ENCODE assay signal across 9 cellular contexts in the genomic region with DNA sequence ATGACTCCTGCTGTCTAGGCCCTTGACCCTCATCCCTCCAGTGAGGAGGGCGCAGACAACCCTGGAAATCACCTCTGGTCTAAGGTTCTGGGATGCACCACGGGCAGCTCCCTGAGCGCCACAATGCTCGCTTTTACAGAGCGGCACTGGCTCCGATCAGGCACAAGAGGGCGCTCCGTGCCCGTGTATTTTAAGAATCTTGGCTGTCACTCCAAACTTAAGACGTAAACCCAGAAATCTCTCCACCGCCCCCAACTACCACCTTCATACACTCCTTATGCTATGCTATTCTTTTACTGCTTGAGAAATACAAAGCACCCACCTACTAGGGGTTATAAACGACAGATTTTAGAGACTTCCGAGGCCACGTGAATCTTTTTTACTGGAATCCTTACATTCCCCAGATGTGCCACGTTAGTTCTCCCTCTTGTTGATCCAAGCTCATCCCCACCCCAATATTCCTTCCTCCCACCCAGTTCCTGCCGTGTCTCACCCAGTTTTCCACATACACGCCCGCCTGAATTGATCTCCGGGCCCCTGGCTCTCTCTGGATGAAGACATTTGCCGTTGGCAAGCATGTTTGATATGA.
A peak's percentile ranks its signal among the peaks of the same experiment; 100 is the strongest.
DNase-seq lines count a peak whose midpoint lies in the region; ATAC-seq, FAIRE-seq and TF ChIP-seq lines count a peak whose summit lies in the region.
"Had no signal": no experiment of that assay in that cellular context is flagged by ENCODE, and none has a peak within 500 bp of the region (broad histone marks: within the 10 kb centered on the region; RNA-seq: fewer than 3 reads in every experiment).

No MANE protein-coding gene starts in this region.

- peaks cover 3% of the 10 kb centered on the region for H3K4me1 Mint-ChIP-seq in T-helper 17 cell
- peaks cover 2 to 3% of the 10 kb centered on the region in 2 donors for H3K4me1 Mint-ChIP-seq in immature natural killer cell

- H3K23me2 ChIP-seq in H1 (ENCODE audit: low read depth, low read length): peaks cover 6% of the 10 kb centered on the region; the same call in 1 of the 2 replicates

- no peak overlapping the region for H2BK12ac ChIP-seq in H1 (ENCODE audit: low read depth, low read length)

- no peak overlapping the region for H4K5ac ChIP-seq in H1 (ENCODE audit: insufficient read length, low read depth, low read length)

- no peak overlapping the region for H2BK120ac ChIP-seq in H1 (replicated peaks; ENCODE audit: low read depth, low read length)

- no peaks in the 10 kb centered on the region for H3K4me1 ChIP-seq in PC-9 (replicated peaks; ENCODE audit: insufficient read depth)
- peaks cover 0 to 9% (median 6%) of the 10 kb centered on the region in 4 experiments; a peak in 6 of 7 replicates for H3K4me1 ChIP-seq in H1 (replicated peaks in 1 of 4; ENCODE audit: control insufficient read depth in 3 of 4, insufficient read depth in 4 of 4, low read length in 3 of 4)

- H3K23ac ChIP-seq in H1 (ENCODE audit: insufficient read length): no peak overlapping the region

- H3K79me2 ChIP-seq in PC-9 (ENCODE audit: low read depth) (no peaks in the 10 kb centered on the region), H1 (ENCODE audit: control insufficient read depth in 1 of 2, insufficient read depth in 2 of 2, low read length in 2 of 2) (no peaks in the 10 kb centered on the region)

- H2BK5ac ChIP-seq in H1 (ENCODE audit: low read depth, low read length): no peak overlapping the region

- H3K9me3 ChIP-seq in AG04450 (ENCODE audit: control insufficient read depth, insufficient read depth, low read length) (peaks cover 4% of the 10 kb centered on the region; the same call in 1 of the 2 replicates), PC-9 (ENCODE audit: insufficient read depth, low read depth) (no peaks in the 10 kb centered on the region), H1 (ENCODE audit: insufficient read depth in 2 of 2, low read depth in 1 of 2, low read length in 1 of 2) (no peaks in the 10 kb centered on the region), T-helper 17 cell (ENCODE audit: control insufficient read depth, low read length, poor library complexity, severe bottlenecking) (no peaks in the 10 kb centered on the region)

- H3K4me2 ChIP-seq in PC-9 (no peak overlapping the region), H1 (ENCODE audit: insufficient read depth in 1 of 2, low read depth in 2 of 2, low read length in 2 of 2) (no peak overlapping the region)

- DNase-seq in AG04450 (ENCODE audit: low read depth, low spot score) (no peak), GM10266 (ENCODE audit: extremely low spot score) (peak; percentile 61), HK-2 (ENCODE audit: unreplicated experiment) (peak; percentile 18), PC-9 (peak in 1 of 2 experiments; percentile 29), H1 (ENCODE audit: low read depth in 1 of 2, low spot score in 2 of 2) (peak in 1 of 2 experiments; percentile 82), middle frontal gyrus (ENCODE audit: extremely low spot score, low spot score) (peak; percentile 50), T-helper 17 cell (no peak), immature natural killer cell (no peak)

- ATAC-seq in T-helper 17 cell: no peak

- TF ChIP-seq CTCF in AG04450 (IDR thresholded peaks at IDR 0.05; ENCODE audit: low read depth, low read length): peak; percentile 69
- peak; percentile 78 for TF ChIP-seq CTCF in GM10266 (IDR thresholded peaks at IDR 0.05; ENCODE audit: control insufficient read depth, insufficient read depth, low read depth, missing control alignments)
- TF ChIP-seq CTCF in PC-9 (conservative IDR thresholded peaks at IDR 0.05): peak; percentile 82
- peak; percentile 89 to 90 (median 89) for TF ChIP-seq CTCF in H1 (IDR thresholded peaks at IDR 0.05; ENCODE audit: control extremely low read depth in 1 of 3, insufficient read depth in 1 of 3, low read depth in 1 of 3, low read length in 3 of 3)

- H3K56ac ChIP-seq in H1 (replicated peaks; ENCODE audit: insufficient read length, low read depth, low read length): no peak overlapping the region

- peak; percentile 94 to 97 for TF ChIP-seq RAD21 in H1 (IDR thresholded peaks at IDR 0.05 in 1 of 2, conservative IDR thresholded peaks at IDR 0.05 in 1 of 2; ENCODE audit: low read depth in 2 of 2, low read length in 2 of 2)

- no peak for TF ChIP-seq POLR2A in H1 (IDR thresholded peaks at IDR 0.05; ENCODE audit: control extremely low read depth in 1 of 2, low read depth in 2 of 2, low read length in 2 of 2)

- H3K18ac ChIP-seq in H1 (ENCODE audit: extremely low read depth, low read length): no peak overlapping the region

- CTCF ChIA-PET in AG04450 (lab: Charles Lee) (interaction anchor here (1.1 to 2.3 kb wide), 4 partner anchors 9 to 89 kb away, joined by 3 to 14 read pairs (median 4); no protein-coding TSS in a partner anchor), PC-9 (lab: Charles Lee) (interaction anchor here (0.8 kb wide), 1 partner anchor 756 kb away, joined by 3 read pairs; no protein-coding TSS in a partner anchor), H1 (lab: Charles Lee; ENCODE audit: partially characterized antibody) (interaction anchor here (0.5 to 11.4 kb wide), 72 partner anchors 9 to 1397 kb away, joined by 3 to 102 read pairs (median 4); partner anchors contain the start of gene IGSF9B)

- peaks cover 0 to 2% (median under 1%) of the 10 kb centered on the region in 6 donors for H3K9me3 Mint-ChIP-seq in immature natural killer cell

- H3K27ac ChIP-seq in AG04450 (ENCODE audit: low read depth, low read length) (no peak overlapping the region), PC-9 (no peak overlapping the region), H1 (ENCODE audit: low read depth, low read length) (no peak overlapping the region)

- H3K4ac ChIP-seq in H1 (replicated peaks; ENCODE audit: insufficient read length, low read depth, low read length): no peak overlapping the region

- H4K91ac ChIP-seq in H1 (replicated peaks; ENCODE audit: insufficient read length, low read length): no peak overlapping the region

- peaks cover 48% of the 10 kb centered on the region for H3K27me3 Mint-ChIP-seq in T-helper 17 cell
- H3K27me3 Mint-ChIP-seq in immature natural killer cell (ENCODE audit: low read depth in 3 of 3): peaks cover 2 to 7% (median 2%) of the 10 kb centered on the region in 3 donors

- 33% methylated on average over 19 of the region's 20 CpGs; no CpG with 5 or more reads in 1 of the 2 experiments for WGBS in H1 (ENCODE audit: extremely low coverage in 1 of 2, insufficient coverage in 1 of 2, insufficient read length in 1 of 2, insufficient replicate concordance in 2 of 2, low coverage in 1 of 2, low lambda C conversion rate in 2 of 2, missing lambda C conversion rate in 1 of 2), 2 experiments

- H3K27me3 ChIP-seq in AG04450 (ENCODE audit: control insufficient read depth, insufficient read depth, low read length): peaks cover 12% of the 10 kb centered on the region
- H3K27me3 ChIP-seq in PC-9 (ENCODE audit: insufficient read depth, low read depth): peaks cover 52% of the 10 kb centered on the region
- peaks cover 0 to 5% (median 4%) of the 10 kb centered on the region in 4 experiments; a peak in 3 of 7 replicates for H3K27me3 ChIP-seq in H1 (replicated peaks in 1 of 4; ENCODE audit: control insufficient read depth in 3 of 4, extremely low read depth in 1 of 4, insufficient read depth in 3 of 4, low read length in 3 of 4)

- H3F3A ChIP-seq in PC-9 (ENCODE audit: insufficient read depth, low read depth): no peaks in the 10 kb centered on the region

- intact Hi-C loops in PC-9 (cut with micrococcal nuclease; ENCODE audit: unreplicated experiment): loop anchor here (1.0 to 2.0 kb wide), 2 partner anchors 84 to 757 kb away; no protein-coding TSS in a partner anchor

- H2BK20ac ChIP-seq in H1 (ENCODE audit: low read length): 0 out of 2 replicates have a peak overlapping the region, but pooled peaks have one; percentile 21

- 0 out of 2 replicates have a peak overlapping the region, but pooled peaks have one; percentile 90 for H2BK15ac ChIP-seq in H1 (ENCODE audit: low read length)

- no peaks in the 10 kb centered on the region for H4K20me1 ChIP-seq in PC-9 (ENCODE audit: insufficient read depth)
- no peaks in the 10 kb centered on the region for H4K20me1 ChIP-seq in H1 (replicated peaks in 1 of 2; ENCODE audit: control insufficient read depth in 1 of 2, insufficient read depth in 2 of 2, low read length in 2 of 2)

- H3K9ac ChIP-seq in H1 (replicated peaks in 1 of 4; ENCODE audit: extremely low read depth in 1 of 4, low read depth in 3 of 4, low read length in 3 of 4): no peak overlapping the region

- H3K4me3 Mint-ChIP-seq in T-helper 17 cell (no peak overlapping the region), immature natural killer cell (no peak overlapping the region)

- no peak overlapping the region for H3K14ac ChIP-seq in H1 (ENCODE audit: insufficient read length)

- peak; percentile 79 for FAIRE-seq in H1 (lab: Jason Lieb, UNC)
- FAIRE-seq: islet of Langerhans had no signal

- no peak for TF ChIP-seq EP300 in H1 (IDR thresholded peaks at IDR 0.05; ENCODE audit: borderline replicate concordance in 1 of 2, low read depth in 2 of 2, low read length in 2 of 2)

- POLR2A ChIA-PET in AG04450 (lab: Yijun Ruan, JAX): no interaction called here
- POLR2A ChIA-PET in PC-9 (lab: Charles Lee; ENCODE audit: unreplicated experiment): no interaction called here
- POLR2A ChIA-PET in H1 (lab: Charles Lee; ENCODE audit: partially characterized antibody): interaction anchor here (0.7 to 1.5 kb wide), 4 partner anchors 9 to 753 kb away, joined by 3 to 6 read pairs (median 3); no protein-coding TSS in a partner anchor

- no peaks in the 10 kb centered on the region for H3K79me1 ChIP-seq in H1 (ENCODE audit: low read depth, low read length)

- H2AK5ac ChIP-seq in H1 (ENCODE audit: low read depth, low read length): no peak overlapping the region

- no peak overlapping the region for H4K8ac ChIP-seq in H1 (ENCODE audit: extremely low read depth, insufficient read depth, low read length)

- BruUV-seq in PC-9 (replicated peaks; lab: Mats Ljungman, UMichigan): no TSS peak

- H2AFZ ChIP-seq in PC-9: no peak overlapping the region
- H2AFZ ChIP-seq in H1 (ENCODE audit: low read length): no peak overlapping the region

- no peaks in the 10 kb centered on the region for H3K9me2 ChIP-seq in PC-9 (ENCODE audit: insufficient read depth)

- H3K27ac Mint-ChIP-seq in T-helper 17 cell (no peak overlapping the region), immature natural killer cell (peak overlapping the region in 1 of 6 donors; percentile 58)

- H3K4me3 ChIP-seq in AG04450 (ENCODE audit: low read depth, low read length): no peak overlapping the region
- H3K4me3 ChIP-seq in PC-9: no peak overlapping the region
- H3K4me3 ChIP-seq in H1 (ENCODE audit: extremely low read depth in 1 of 4, insufficient read depth in 2 of 4, low read depth in 3 of 4, low read length in 4 of 4): no peak overlapping the region

- H3K36me3 ChIP-seq in PC-9 (ENCODE audit: low read depth) (no peaks in the 10 kb centered on the region), H1 (ENCODE audit: control insufficient read depth in 2 of 4, insufficient read depth in 4 of 4, low read length in 3 of 4) (no peaks in the 10 kb centered on the region)

- peaks cover 2% of the 10 kb centered on the region for H3K36me3 Mint-ChIP-seq in T-helper 17 cell (ENCODE audit: low read depth)
- no peaks in the 10 kb centered on the region for H3K36me3 Mint-ChIP-seq in immature natural killer cell

TF ChIP-seq in H1, 55 proteins besides CTCF, POLR2A, EP300 and RAD21 (continues in another document):
- 0 out of 2 replicates have a peak, but pooled peaks have one; percentile 17 for TF ChIP-seq RXRA (IDR thresholded peaks at IDR 0.05; ENCODE audit: insufficient read depth, low read depth, low read length)

Comparison
In these comparisons a context has a peak if more than half of its experiments do, and no peak if none do; other contexts are left out.
1. DNase-seq: peak in GM10266 (single experiment), HK-2 (single experiment) and middle frontal gyrus (single experiment); none in AG04450 (single experiment), T-helper 17 cell (0 of 3) and immature natural killer cell (0 of 3).
2. Peak in every context shown above with its lines, with median percentiles within 50 percentile points of each other: CTCF ChIP-seq.